In genomic region chr9:33109097-33109496, GRCh38 we compare ENCODE assay signal across 28 cellular contexts. TPM values are rescaled to one million over a fixed set of nuclear protein-coding genes. Genes with fewer than 3 reads are reported as not detected.
A peak's percentile ranks its signal among the peaks of the same experiment; 100 is the strongest.
DNase-seq lines count a peak whose midpoint lies in the region; ATAC-seq, FAIRE-seq and TF ChIP-seq lines count a peak whose summit lies in the region.
"Had no signal": no experiment of that assay in that cellular context is flagged by ENCODE, and none has a peak within 500 bp of the region (broad histone marks: within the 10 kb centered on the region; RNA-seq: fewer than 3 reads in every experiment).

No MANE protein-coding gene starts in this region.

- no peak for DNase-seq in HepG2 (ENCODE audit: low spot score)
- DNase-seq in right lobe of liver: no peak
- DNase-seq in adipocyte (ENCODE audit: low read depth): no peak
- DNase-seq in naive B cell: no peak
- no peak for DNase-seq in A172 (ENCODE audit: low spot score)
- DNase-seq: activated CD4-positive, alpha-beta T cell treated with anti-CD3 and anti-CD28 coated beads, Interleukin-2, amount 50 U/mL, for 1 hour; activated gamma-delta T cell treated with Interleukin-2 at 50 U/mL for 16 hours; DMS 273 treated with DMSO at 0.1 percent for 48 hours; esophagus squamous epithelium; lower lobe of right lung; MM.1S; NCI-H1417 treated with DMSO at 0.1 percent for 48 hours; NCI-H2081 treated with DMSO at 0.1 percent for 48 hours; NCI-H446; NCI-H82; stimulated activated CD4-positive, alpha-beta T cell treated with anti-CD3 and anti-CD28 coated beads, Interleukin-1b, Interleukin-23, amount 100 ng/mL, for 48 hours; substantia nigra; WERI-Rb-1 had no signal

- in situ Hi-C loops in HepG2 (cut with HindIII; ENCODE audit: extremely low pct_ligation_motif_present, low pct_unique_long_range_greater_than_20kb): no loop called here

- TF ChIP-seq RAD21 in HepG2 (CRISPR knock-in tag; IDR thresholded peaks at IDR 0.05): no peak

- ATAC-seq in HepG2: no peak
- no peak for ATAC-seq in right lobe of liver
- no peak for ATAC-seq in naive B cell (ENCODE audit: low read depth in 2 of 2)
- ATAC-seq in HG02970 (IDR thresholded peaks at IDR 0.05; ENCODE audit: low FRiP score, unreplicated experiment): no peak
- ATAC-seq in HG02981 (IDR thresholded peaks at IDR 0.05; ENCODE audit: unreplicated experiment): no peak
- ATAC-seq: gastroesophageal sphincter, HCT116 had no signal

- no peak for FAIRE-seq in HepG2 (lab: Jason Lieb, UNC)
- FAIRE-seq: islet of Langerhans, K562, urothelium cell line had no signal

- peaks cover 30 to 47% (median 37%) of the 10 kb centered on the region in 3 donors for H3K4me1 Mint-ChIP-seq in naive B cell

- TF ChIP-seq EP300 in HepG2 (IDR thresholded peaks at IDR 0.05; ENCODE audit: low read depth in 2 of 2, low read length in 2 of 2) (no peak), HepG2 (CRISPR knock-in tag; IDR thresholded peaks at IDR 0.05; ENCODE audit: borderline replicate concordance) (no peak)

- no peaks in the 10 kb centered on the region for H3K79me2 ChIP-seq in HepG2 (ENCODE audit: insufficient read depth, low read length)

- intact Hi-C loops in HepG2 (cut with micrococcal nuclease; ENCODE audit: unreplicated experiment): no loop called here
- intact Hi-C loops in right lobe of liver (cut with DNase I): no loop called here

- no peaks in the 10 kb centered on the region for H3K9me3 Mint-ChIP-seq in naive B cell

- peak overlapping the region in 5 of 6 donors; percentile 7 to 81 (median 69) for H3K27ac Mint-ChIP-seq in naive B cell

- no TSS peak for BruUV-seq in HepG2 (replicated peaks; lab: Mats Ljungman, UMichigan)

- H3K36me3 ChIP-seq in HepG2 (replicated peaks in 1 of 2; ENCODE audit: control insufficient read depth in 1 of 2, insufficient read depth in 2 of 2, low read length in 2 of 2) (peaks cover 13 to 19% of the 10 kb centered on the region in 2 experiments; a peak in 4 of 5 replicates), right lobe of liver (peaks cover 0 to 43% (median 16%) of the 10 kb centered on the region in 4 donors), adipocyte (ENCODE audit: control insufficient read depth, insufficient read depth, low read length, severe bottlenecking) (peaks cover 32% of the 10 kb centered on the region)
- H3K36me3 ChIP-seq: WERI-Rb-1 had no signal

- H3K4me1 ChIP-seq in HepG2 (ENCODE audit: insufficient read depth, low read length): peaks cover 12% of the 10 kb centered on the region; the same call in 1 of the 2 replicates
- peaks cover 0 to 24% (median 5%) of the 10 kb centered on the region in 4 donors for H3K4me1 ChIP-seq in right lobe of liver
- H3K4me1 ChIP-seq in adipocyte (ENCODE audit: control insufficient read depth, insufficient read depth, low read length): peaks cover 34% of the 10 kb centered on the region

- CTCF ChIA-PET in HepG2 (lab: Yijun Ruan, JAX; ENCODE audit: low intra/inter-chr PET ratio, low total read pairs): no interaction called here

- no peak overlapping the region for H2AFZ ChIP-seq in HepG2 (ENCODE audit: low read length)

- no peak overlapping the region for H3K27ac ChIP-seq in HepG2 (ENCODE audit: extremely low read length, insufficient read depth, low read length)
- H3K27ac ChIP-seq in right lobe of liver: no peak overlapping the region
- H3K27ac ChIP-seq: C4-2B, gastroesophageal sphincter, lower lobe of right lung, WERI-Rb-1 had no signal

- H3K9ac ChIP-seq in HepG2 (ENCODE audit: insufficient read depth, low read depth, low read length): no peak overlapping the region
- H3K9ac ChIP-seq in adipocyte (ENCODE audit: low read length): peak overlapping the region; percentile 4

- no peak overlapping the region for H3K4me2 ChIP-seq in HepG2 (ENCODE audit: low read depth, low read length)

- TF ChIP-seq POLR2A in HepG2 (IDR thresholded peaks at IDR 0.05; ENCODE audit: insufficient read depth in 1 of 2, low read depth in 2 of 2, low read length in 2 of 2) (no peak), right lobe of liver (IDR thresholded peaks at IDR 0.05) (no peak)

- H3K4me3 Mint-ChIP-seq in naive B cell: no peak overlapping the region

- H3K9me3 ChIP-seq in HepG2 (ENCODE audit: low read length) (no peaks in the 10 kb centered on the region), right lobe of liver (no peaks in the 10 kb centered on the region), adipocyte (ENCODE audit: control insufficient read depth, low read length) (no peaks in the 10 kb centered on the region)
- H3K9me3 ChIP-seq: adrenal gland, esophagus squamous epithelium, gastroesophageal sphincter, lower lobe of right lung had no signal

- WGBS in HepG2 (ENCODE audit: low lambda C conversion rate): 82% methylated on average over 3 of the region's 3 CpGs
- WGBS in right lobe of liver (ENCODE audit: insufficient coverage, low coverage, low lambda C conversion rate, missing lambda C conversion rate): 50% methylated on average over 1 of the region's 3 CpGs

- no peaks in the 10 kb centered on the region for H3K27me3 Mint-ChIP-seq in naive B cell

- peaks cover 14 to 17% of the 10 kb centered on the region in 2 donors for H3K36me3 Mint-ChIP-seq in naive B cell

- no peak for TF ChIP-seq CTCF in HepG2 (CRISPR knock-in tag; IDR thresholded peaks at IDR 0.05)
- TF ChIP-seq CTCF in right lobe of liver (IDR thresholded peaks at IDR 0.05): no peak

- H4K20me1 ChIP-seq in HepG2 (ENCODE audit: insufficient read depth, low read length): no peaks in the 10 kb centered on the region

- POLR2A ChIA-PET in HepG2 (lab: Yijun Ruan, JAX): no interaction called here

- H3K4me3 ChIP-seq in HepG2 (replicated peaks in 1 of 3; ENCODE audit: insufficient read depth in 1 of 3, low read depth in 2 of 3, low read length in 3 of 3) (no peak overlapping the region), right lobe of liver (no peak overlapping the region), adipocyte (ENCODE audit: low read length) (no peak overlapping the region)
- H3K4me3 ChIP-seq: adrenal gland, esophagus squamous epithelium, gastroesophageal sphincter, K562, lower lobe of right lung, skin epidermis had no signal

- H3K27me3 ChIP-seq in HepG2 (ENCODE audit: control insufficient read depth in 1 of 2, insufficient read depth in 2 of 2, low read length in 2 of 2) (no peaks in the 10 kb centered on the region), right lobe of liver (no peaks in the 10 kb centered on the region), adipocyte (replicated peaks; ENCODE audit: control insufficient read depth, insufficient read depth, low read length) (no peaks in the 10 kb centered on the region)
- H3K27me3 ChIP-seq: adrenal gland, esophagus squamous epithelium, gastroesophageal sphincter had no signal

RNA-seq across cellular contexts. Expression of gene SMU1, which starts 32.6 kb away (rescaled TPM):
- 36.6 and 51.5 TPM in 2 replicates for total RNA-seq in HepG2 (2016; rRNA removed; fragmentation: Illumina TruSeq; extraction: Trizol)
- total RNA-seq in HepG2 (2016; cell fraction: cytosol; rRNA removed; fragmentation: Illumina TruSeq; extraction: Trizol; ENCODE audit: low read depth): 3.1 and 3.9 TPM in 2 replicates
- total RNA-seq in HepG2 (2016; cell fraction: insoluble cytoplasmic fraction; rRNA removed; fragmentation: Illumina TruSeq; extraction: Trizol): 36.2 and 50.8 TPM in 2 replicates
- total RNA-seq in HepG2 (2016; cell fraction: membrane; rRNA removed; fragmentation: Illumina TruSeq; extraction: Trizol): 8.5 and 9.5 TPM in 2 replicates
- total RNA-seq in HepG2 (2016; cell fraction: nucleus; rRNA removed; fragmentation: Illumina TruSeq; extraction: Trizol): 17.2 and 19.0 TPM in 2 replicates
- polyA plus RNA-seq in HepG2 (2011; rRNA removed): 12.4 and 12.9 TPM in 2 replicates
- 7.3 and 9.6 TPM in 2 replicates for polyA plus RNA-seq in HepG2 (2011; cell fraction: cytosol; rRNA removed)
- polyA plus RNA-seq in HepG2 (2011; cell fraction: nucleus; rRNA removed): 4.2 and 5.2 TPM in 2 replicates
- polyA plus RNA-seq in HepG2 (2012): 10.5 and 14.2 TPM in 2 replicates
- 1.4 and 1.8 TPM in 2 replicates for polyA plus RNA-seq in HepG2 (2016; cell fraction: cytosol; fragmentation: Illumina TruSeq; extraction: Trizol; ENCODE audit: low read depth)
- polyA plus RNA-seq in HepG2 (2016; cell fraction: insoluble cytoplasmic fraction; fragmentation: Illumina TruSeq; extraction: Trizol; ENCODE audit: low read depth): 30.6 and 31.7 TPM in 2 replicates
- polyA plus RNA-seq in HepG2 (2016; cell fraction: membrane; fragmentation: Illumina TruSeq; extraction: Trizol; ENCODE audit: low read depth): 2.9 and 3.4 TPM in 2 replicates
- polyA plus RNA-seq in HepG2 (2016; cell fraction: nucleus; fragmentation: Illumina TruSeq; extraction: Trizol; ENCODE audit: insufficient read depth, low read depth): 15.2 TPM in 2 replicates
- polyA minus RNA-seq in HepG2 (2011; rRNA and poly(A)+ RNA removed; ENCODE audit: low replicate concordance): 13.5 and 23.0 TPM in 2 replicates
- 13.7 and 17.2 TPM in 2 replicates for polyA minus RNA-seq in HepG2 (2011; cell fraction: cytosol; rRNA and poly(A)+ RNA removed)
- 13.6 and 16.0 TPM in 2 replicates for polyA minus RNA-seq in HepG2 (2011; cell fraction: nucleus; rRNA and poly(A)+ RNA removed)
- total RNA-seq in right lobe of liver: 10 to 100 TPM in 2 of 6 experiments, 1 to 10 TPM in 4; 7.0 to 10.4 (median 8.5) TPM
- polyA plus RNA-seq in naive B cell (ENCODE audit: low read depth in 6 of 6): 10 to 100 TPM; 19.6 to 44.5 (median 25.8) TPM
- total RNA-seq in A172 (2014; rRNA removed; shearing (Covaris generic)): 22.9 and 25.0 TPM in 2 replicates

RNA-seq across cellular contexts. Expression of gene B4GALT1, which starts 58.0 kb away (rescaled TPM):
- total RNA-seq in HepG2 (2016; rRNA removed; fragmentation: Illumina TruSeq; extraction: Trizol): 15.7 TPM in 2 replicates
- total RNA-seq in HepG2 (2016; cell fraction: cytosol; rRNA removed; fragmentation: Illumina TruSeq; extraction: Trizol; ENCODE audit: low read depth): 3.3 and 3.4 TPM in 2 replicates
- total RNA-seq in HepG2 (2016; cell fraction: insoluble cytoplasmic fraction; rRNA removed; fragmentation: Illumina TruSeq; extraction: Trizol): 13.5 and 16.1 TPM in 2 replicates
- total RNA-seq in HepG2 (2016; cell fraction: membrane; rRNA removed; fragmentation: Illumina TruSeq; extraction: Trizol): 19.9 and 20.6 TPM in 2 replicates
- 22.5 and 25.2 TPM in 2 replicates for total RNA-seq in HepG2 (2016; cell fraction: nucleus; rRNA removed; fragmentation: Illumina TruSeq; extraction: Trizol)
- 33.5 and 37.5 TPM in 2 replicates for polyA plus RNA-seq in HepG2 (2011; rRNA removed)
- polyA plus RNA-seq in HepG2 (2011; cell fraction: cytosol; rRNA removed): 35.6 and 46.0 TPM in 2 replicates
- polyA plus RNA-seq in HepG2 (2011; cell fraction: nucleus; rRNA removed): 14.7 and 19.1 TPM in 2 replicates
- polyA plus RNA-seq in HepG2 (2012): 57.7 and 61.1 TPM in 2 replicates
- polyA plus RNA-seq in HepG2 (2016; cell fraction: cytosol; fragmentation: Illumina TruSeq; extraction: Trizol; ENCODE audit: low read depth): 5.0 and 5.4 TPM in 2 replicates
- 21.1 and 25.1 TPM in 2 replicates for polyA plus RNA-seq in HepG2 (2016; cell fraction: insoluble cytoplasmic fraction; fragmentation: Illumina TruSeq; extraction: Trizol; ENCODE audit: low read depth)
- polyA plus RNA-seq in HepG2 (2016; cell fraction: membrane; fragmentation: Illumina TruSeq; extraction: Trizol; ENCODE audit: low read depth): 21.2 TPM in 2 replicates
- polyA plus RNA-seq in HepG2 (2016; cell fraction: nucleus; fragmentation: Illumina TruSeq; extraction: Trizol; ENCODE audit: insufficient read depth, low read depth): 40.6 and 42.3 TPM in 2 replicates
- polyA minus RNA-seq in HepG2 (2011; rRNA and poly(A)+ RNA removed; ENCODE audit: low replicate concordance): 78.3 and 316 TPM in 2 replicates
- 35.8 and 41.0 TPM in 2 replicates for polyA minus RNA-seq in HepG2 (2011; cell fraction: cytosol; rRNA and poly(A)+ RNA removed)
- 17.3 and 22.3 TPM in 2 replicates for polyA minus RNA-seq in HepG2 (2011; cell fraction: nucleus; rRNA and poly(A)+ RNA removed)
- 100 to 1,000 TPM in 1 of 6 experiments, 10 to 100 TPM in 5; 48.5 to 145 (median 79.5) TPM for total RNA-seq in right lobe of liver
- polyA plus RNA-seq in naive B cell (ENCODE audit: low read depth in 6 of 6): 100 to 1,000 TPM in 1 of 6 donors, 10 to 100 TPM in 5; 30.4 to 112 (median 72.8) TPM
- total RNA-seq in A172 (2014; rRNA removed; shearing (Covaris generic)): 15.2 and 19.8 TPM in 2 replicates
